In the genomic region with DNA sequence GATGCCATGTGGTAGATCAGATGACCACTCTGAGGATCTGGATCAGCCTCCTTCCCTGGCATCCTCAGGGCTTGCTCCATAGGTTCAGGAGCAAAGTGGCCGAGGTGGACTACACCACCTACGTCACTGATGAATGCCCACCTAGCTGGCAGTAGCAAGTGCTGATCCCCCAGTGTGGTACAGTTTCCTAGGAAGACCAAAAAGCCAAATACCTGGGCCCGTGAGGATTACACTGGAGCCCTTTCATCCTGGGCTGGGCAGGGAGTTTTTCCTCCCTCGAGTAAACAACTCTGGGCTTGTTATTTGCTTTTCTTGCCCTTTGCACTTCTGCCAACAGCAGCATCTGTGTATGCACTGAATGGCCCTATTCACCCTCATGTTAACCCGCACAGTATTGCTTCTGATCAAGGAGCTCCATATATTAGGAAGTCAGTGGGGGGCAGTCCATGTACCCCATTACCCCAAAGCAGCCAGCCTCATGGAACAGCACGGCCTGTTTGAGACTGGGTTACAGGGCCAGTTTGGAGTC, we compare ENCODE assay signal across 18 cellular contexts. TPM values are rescaled to one million over a fixed set of nuclear protein-coding genes. Genes with fewer than 3 reads are reported as not detected.
DNase-seq lines count a peak whose midpoint lies in the region; ATAC-seq, FAIRE-seq and TF ChIP-seq lines count a peak whose summit lies in the region.
"Had no signal": no experiment of that assay in that cellular context is flagged by ENCODE, and none has a peak within 500 bp of the region (broad histone marks: within the 10 kb centered on the region; RNA-seq: fewer than 3 reads in every experiment).

No MANE protein-coding gene starts in this region.

- intact Hi-C loops in body of pancreas (cut with DNase I) (no loop called here), kidney (cut with DNase I) (no loop called here)

- no peak for TF ChIP-seq POLR2A in body of pancreas (IDR thresholded peaks at IDR 0.05)

- H3K4me3 ChIP-seq in BLaER1 treated with 17β-estradiol and CSF1 and Interleukin-3, amounts not matched to agents 10 nM and 100 nM = no peak overlapping the region
- no peak overlapping the region for H3K4me3 ChIP-seq in LNCaP clone FGC (ENCODE audit: low read depth, low read length)
- no peak overlapping the region for H3K4me3 ChIP-seq in body of pancreas
- no peak overlapping the region for H3K4me3 ChIP-seq in mucosa of rectum (ENCODE audit: low read length in 2 of 2)
- no peak overlapping the region for H3K4me3 ChIP-seq in kidney (ENCODE audit: low read length in 2 of 2)
- H3K4me3 ChIP-seq: MG63, vagina had no signal

- peak overlapping the region in 6 of 11 experiments; percentile 13 to 97 (median 83); a peak in 6 of 22 replicates for H3K9ac ChIP-seq in BLaER1 treated with 17β-estradiol and CSF1 and Interleukin-3, amounts not matched to agents 10 nM and 100 nM
- H3K9ac ChIP-seq in mucosa of rectum (ENCODE audit: low read depth in 1 of 2, low read length in 2 of 2) = no peak overlapping the region
- H3K9ac ChIP-seq in kidney (ENCODE audit: low read length in 2 of 2) = no peak overlapping the region

- TF ChIP-seq CTCF in LNCaP clone FGC (IDR thresholded peaks at IDR 0.05; ENCODE audit: control insufficient read depth, extremely low read depth, insufficient read depth) (no peak), body of pancreas (IDR thresholded peaks at IDR 0.05) (no peak), kidney (IDR thresholded peaks at IDR 0.05; ENCODE audit: borderline replicate concordance, extremely low read depth, insufficient read depth) (no peak)

- H3K4me2 ChIP-seq in BLaER1 treated with 17β-estradiol and CSF1 and Interleukin-3, amounts not matched to agents 10 nM and 100 nM = peak overlapping the region in 10 of 11 experiments; percentile 85 to 99 (median 96); a peak in 15 of 22 replicates

- no peak for FAIRE-seq in kidney (lab: Jason Lieb, UNC)
- FAIRE-seq: G401.6 had no signal

- H4K20me1 ChIP-seq in BLaER1 treated with 17β-estradiol and CSF1 and Interleukin-3, amounts not matched to agents 10 nM and 100 nM = peaks cover 0 to 13% (median 6%) of the 10 kb centered on the region in 11 experiments; a peak in 7 of 22 replicates

- no peaks in the 10 kb centered on the region for H3K9me3 ChIP-seq in BLaER1 treated with 17β-estradiol and CSF1 and Interleukin-3, amounts not matched to agents 10 nM and 100 nM (replicated peaks in 1 of 11)
- H3K9me3 ChIP-seq in body of pancreas = no peaks in the 10 kb centered on the region
- no peaks in the 10 kb centered on the region for H3K9me3 ChIP-seq in mucosa of rectum (ENCODE audit: control insufficient read depth in 2 of 2, low read length in 2 of 2)
- no peaks in the 10 kb centered on the region for H3K9me3 ChIP-seq in kidney (ENCODE audit: control insufficient read depth in 1 of 2, low read length in 2 of 2)
- H3K9me3 ChIP-seq: MG63, vagina had no signal

- H3K27ac ChIP-seq in BLaER1 treated with 17β-estradiol and CSF1 and Interleukin-3, amounts not matched to agents 10 nM and 100 nM = peak overlapping the region in 8 of 11 experiments; percentile 85 to 100 (median 92); a peak in 14 of 22 replicates
- H3K27ac ChIP-seq in body of pancreas = peak overlapping the region in 3 of 4 donors; percentile 17 to 61 (median 49)
- peak overlapping the region; percentile 35 to 38 for H3K27ac ChIP-seq in mucosa of rectum (ENCODE audit: low read depth in 2 of 2, low read length in 2 of 2)
- no peak overlapping the region for H3K27ac ChIP-seq in kidney (ENCODE audit: low read depth in 2 of 2, low read length in 2 of 2)
- H3K27ac ChIP-seq: HL-60, vagina had no signal

- 20 to 27% methylated on average over 4 to 6 of the region's 6 CpGs for WGBS in body of pancreas, 2 donors

- peaks cover 23 to 43% (median 31%) of the 10 kb centered on the region in 10 experiments for H3K4me1 ChIP-seq in BLaER1 treated with 17β-estradiol and CSF1 and Interleukin-3, amounts not matched to agents 10 nM and 100 nM
- peaks cover 37% of the 10 kb centered on the region for H3K4me1 ChIP-seq in body of pancreas
- H3K4me1 ChIP-seq in mucosa of rectum (ENCODE audit: control insufficient read depth in 2 of 2, insufficient read depth in 2 of 2, low read length in 2 of 2) = peaks cover 25 to 36% of the 10 kb centered on the region in 2 donors
- peaks cover 0 to 4% of the 10 kb centered on the region in 2 donors for H3K4me1 ChIP-seq in kidney (ENCODE audit: control insufficient read depth in 1 of 2, insufficient read depth in 1 of 2, low read depth in 1 of 2, low read length in 2 of 2)

- ATAC-seq in body of pancreas (no peak), GM21723 (IDR thresholded peaks at IDR 0.05; ENCODE audit: unreplicated experiment) (no peak)
- ATAC-seq: natural killer cell, T-cell had no signal

- no peaks in the 10 kb centered on the region for H3K27me3 ChIP-seq in BLaER1 treated with 17β-estradiol and CSF1 and Interleukin-3, amounts not matched to agents 10 nM and 100 nM
- H3K27me3 ChIP-seq in body of pancreas (no peaks in the 10 kb centered on the region), mucosa of rectum (ENCODE audit: control insufficient read depth in 2 of 2, insufficient read depth in 2 of 2, low read length in 2 of 2) (no peaks in the 10 kb centered on the region)
- H3K27me3 ChIP-seq: MG63, vagina had no signal

- H3K36me3 ChIP-seq in BLaER1 treated with 17β-estradiol and CSF1 and Interleukin-3, amounts not matched to agents 10 nM and 100 nM = no peaks in the 10 kb centered on the region
- H3K36me3 ChIP-seq in body of pancreas (replicated peaks in 1 of 2; ENCODE audit: insufficient read depth in 1 of 2, low read depth in 2 of 2) (no peaks in the 10 kb centered on the region), mucosa of rectum (ENCODE audit: control insufficient read depth in 2 of 2, insufficient read depth in 2 of 2, low read length in 2 of 2) (no peaks in the 10 kb centered on the region), kidney (ENCODE audit: control insufficient read depth in 1 of 2, insufficient read depth in 2 of 2, low read length in 2 of 2) (no peaks in the 10 kb centered on the region)
- H3K36me3 ChIP-seq: MG63, vagina had no signal

- DNase-seq in LNCaP clone FGC (ENCODE audit: low read depth) (peak; percentile 80), body of pancreas (peak; percentile 32 to 67 (median 61)), kidney (no peak), SKM-1 (lab: John Stamatoyannopoulos, UW; ENCODE audit: unreplicated experiment) (no peak)
- DNase-seq in stimulated activated CD4-positive, alpha-beta T cell treated with anti-CD3 and anti-CD28 coated beads, Interleukin-2, amount 100 ng/mL, for 48 hours = no peak
- DNase-seq: activated CD4-positive, alpha-beta T cell treated with anti-CD3 and anti-CD28 coated beads for 48 hours; activated gamma-delta T cell; natural killer cell; NCI-H510A treated with DMSO at 0.1 percent for 48 hours; T-cell had no signal

RNA-seq across cellular contexts. Expression of gene MYADM, which starts 3.3 kb away (rescaled TPM):
- total RNA-seq in body of pancreas (10 to 100 TPM; 12.2 to 30.0 TPM), kidney (90.3 TPM)
- polyA plus RNA-seq in kidney (ENCODE audit: insufficient read depth, low read depth, low replicate concordance) = 13.1 TPM

RNA-seq across cellular contexts. Expression of gene PRKCG, which starts 17.6 kb away (rescaled TPM):
- under 1 TPM in 1 of 2 donors, not detected in 1; 0.26 TPM for total RNA-seq in body of pancreas
- total RNA-seq in kidney = not detected
- polyA plus RNA-seq in kidney (ENCODE audit: insufficient read depth, low read depth, low replicate concordance) = not detected
- total RNA-seq: vagina had no signal

RNA-seq across cellular contexts. Expression of gene NLRP12, which starts 40.3 kb away (rescaled TPM):
- under 1 TPM in 1 of 2 donors, not detected in 1; 0.26 TPM for total RNA-seq in body of pancreas
- 1.1 TPM for total RNA-seq in kidney
- polyA plus RNA-seq in kidney (ENCODE audit: insufficient read depth, low read depth, low replicate concordance) = not detected
- total RNA-seq: T-cell had no signal

RNA-seq across cellular contexts. Expression of gene CACNG7, which starts 44.7 kb away (rescaled TPM):
- total RNA-seq in body of pancreas (not detected), kidney (not detected)
- polyA plus RNA-seq in kidney (ENCODE audit: insufficient read depth, low read depth, low replicate concordance) = not detected
- total RNA-seq: natural killer cell, T-cell, vagina had no signal
- polyA plus RNA-seq: esophagus had no signal

Comparison
In these comparisons a context has a peak if more than half of its experiments do, and no peak if none do; other contexts are left out.
1. H3K27ac ChIP-seq: peak in BLaER1 treated with 17β-estradiol and CSF1 and Interleukin-3, amounts not matched to agents 10 nM and 100 nM (8 of 11), body of pancreas (3 of 4) and mucosa of rectum (2 of 2); none in kidney (0 of 2).
2. H3K9ac ChIP-seq: peak in BLaER1 treated with 17β-estradiol and CSF1 and Interleukin-3, amounts not matched to agents 10 nM and 100 nM (6 of 11); none in mucosa of rectum (0 of 2) and kidney (0 of 2).
3. DNase-seq: peak in LNCaP clone FGC (single experiment) and body of pancreas (4 of 4); none in kidney (single experiment), SKM-1 (single experiment) and stimulated activated CD4-positive, alpha-beta T cell treated with anti-CD3 and anti-CD28 coated beads, Interleukin-2, amount 100 ng/mL, for 48 hours (0 of 2).